In genomic region chr11:118081241-118081958, GRCh38 we compare ENCODE assay signal across 26 cellular contexts. TPM values are rescaled to one million over a fixed set of nuclear protein-coding genes. Genes with fewer than 3 reads are reported as not detected.
DNase-seq lines count a peak whose midpoint lies in the region; ATAC-seq, FAIRE-seq and TF ChIP-seq lines count a peak whose summit lies in the region.
"Had no signal": no experiment of that assay in that cellular context is flagged by ENCODE, and none has a peak within 500 bp of the region (broad histone marks: within the 10 kb centered on the region; RNA-seq: fewer than 3 reads in every experiment).

No MANE protein-coding gene starts in this region.

- H3K4me1 ChIP-seq in K562 (replicated peaks in 1 of 2; ENCODE audit: control insufficient read depth in 2 of 2, insufficient read depth in 2 of 2, low read length in 2 of 2) (peaks cover 8 to 17% of the 10 kb centered on the region in 2 experiments; a peak in 4 of 5 replicates), upper lobe of right lung (peaks cover 10% of the 10 kb centered on the region)
- H3K4me1 ChIP-seq: breast epithelium, pancreas, SJSA1 had no signal

- H3K79me2 ChIP-seq in K562 (ENCODE audit: control insufficient read depth, insufficient read depth, low read length) = no peaks in the 10 kb centered on the region

- TF ChIP-seq POLR2A in K562 (conservative IDR thresholded peaks at IDR 0.05) = no peak

- H3K27me3 ChIP-seq in K562 (ENCODE audit: control insufficient read depth in 2 of 2, insufficient read depth in 2 of 2, low read length in 2 of 2) (peaks cover 3 to 34% of the 10 kb centered on the region in 2 experiments; a peak in 3 of 5 replicates), upper lobe of right lung (peaks cover 4% of the 10 kb centered on the region)
- H3K27me3 ChIP-seq: breast epithelium, pancreas, SJSA1, tibial nerve had no signal

- FAIRE-seq in K562 (lab: Jason Lieb, UNC) = no peak
- no peak for FAIRE-seq in D721Med (lab: Jason Lieb, UNC)
- FAIRE-seq: GM12891, pancreas had no signal

- H3K36me3 ChIP-seq in K562 (ENCODE audit: control insufficient read depth, insufficient read depth, low read length) = no peaks in the 10 kb centered on the region
- no peaks in the 10 kb centered on the region for H3K36me3 ChIP-seq in upper lobe of right lung
- H3K36me3 ChIP-seq: breast epithelium, lower lobe of right lung, pancreas, SJSA1, tibial nerve had no signal

- no peak overlapping the region for H3K9ac ChIP-seq in K562 (ENCODE audit: insufficient read depth in 1 of 2, low read depth in 2 of 2, low read length in 2 of 2)

- CTCF ChIA-PET in K562 (lab: Yijun Ruan, JAX; ENCODE audit: low intra/inter-chr PET ratio) = no interaction called here

- H3K9me1 ChIP-seq in K562 (ENCODE audit: control insufficient read depth, insufficient read depth, low read length) = no peaks in the 10 kb centered on the region

- no peak for TF ChIP-seq CTCF in K562 (IDR thresholded peaks at IDR 0.05 in 2 of 3, conservative IDR thresholded peaks at IDR 0.05 in 1 of 3; ENCODE audit: insufficient read depth in 2 of 3, low read depth in 1 of 3, low read length in 3 of 3)
- TF ChIP-seq CTCF in upper lobe of right lung (IDR thresholded peaks at IDR 0.05) = no peak
- no peak for TF ChIP-seq CTCF in D721Med (IDR thresholded peaks at IDR 0.05; ENCODE audit: insufficient read depth, missing control alignments)

- H2AFZ ChIP-seq in K562 (ENCODE audit: low read depth, low read length) = no peak overlapping the region

- intact Hi-C loops in K562 (cut with micrococcal nuclease) (no loop called here), upper lobe of right lung (cut with DNase I) (no loop called here)

- no peaks in the 10 kb centered on the region for H4K20me1 ChIP-seq in K562 (replicated peaks; ENCODE audit: control insufficient read depth, insufficient read depth, low read length)

- H3K9me3 ChIP-seq in K562 (replicated peaks; ENCODE audit: control insufficient read depth, insufficient read depth, low read depth, low read length) = no peaks in the 10 kb centered on the region
- no peaks in the 10 kb centered on the region for H3K9me3 ChIP-seq in upper lobe of right lung
- H3K9me3 ChIP-seq: breast epithelium, lower lobe of right lung, pancreas, SJSA1 had no signal

- no peak for TF ChIP-seq RAD21 in K562 (CRISPR knock-in tag; conservative IDR thresholded peaks at IDR 0.05 in 1 of 2, IDR thresholded peaks at IDR 0.05 in 1 of 2)

- no peak overlapping the region for H3K4me2 ChIP-seq in K562 (ENCODE audit: insufficient read depth, low read length)

- BruUV-seq in K562 (replicated peaks; lab: Mats Ljungman, UMichigan) = no TSS peak

- no peak for TF ChIP-seq EP300 in K562 (IDR thresholded peaks at IDR 0.05; ENCODE audit: low read length)

- peak; percentile 9 for DNase-seq in NCI-H2171 treated with DMSO at 0.1 percent for 48 hours (lab: John Stamatoyannopoulos, UW)
- no peak for DNase-seq in NCI-H2171 (lab: John Stamatoyannopoulos, UW)
- DNase-seq in NOMO-1 treated with DMSO at 0.1 percent for 48 hours (lab: John Stamatoyannopoulos, UW; ENCODE audit: unreplicated experiment) = peak; percentile 24
- DNase-seq in K562 (ENCODE audit: extremely low read depth in 1 of 4, low spot score in 3 of 4) = no peak
- no peak for DNase-seq in upper lobe of right lung
- no peak for DNase-seq in activated CD4-positive, alpha-beta T cell treated with anti-CD3 and anti-CD28 coated beads, Interleukin-2, amount 50 U/mL, for 1 hour
- no peak for DNase-seq in D721Med (ENCODE audit: insufficient read length, low spot score)
- DNase-seq: 8988T; activated CD4-positive, CD25-positive, alpha-beta regulatory T cell treated with anti-CD3 and anti-CD28 coated beads, Interleukin-2, amount 50 U/mL, for 72 hours; HCEC 1CT; islet precursor cell; lower lobe of right lung; MM.1S; NCI-H1930; NCI-H526; pancreas; stimulated activated naive CD4-positive, alpha-beta T cell treated with Interleukin-2 at 50 U/mL for 16 hours; T-helper 2 cell had no signal

- POLR2A ChIA-PET in K562 (lab: Yijun Ruan, JAX) = interaction anchor here (0.8 to 2.0 kb wide), 3 partner anchors 10 to 272 kb away, joined by 4 to 8 read pairs (median 4); no protein-coding TSS in a partner anchor

- in situ Hi-C loops in K562 (cut with MboI) = no loop called here

- H3K4me3 ChIP-seq in K562 (no peak overlapping the region), upper lobe of right lung (no peak overlapping the region)
- H3K4me3 ChIP-seq: breast epithelium, lower lobe of right lung, pancreas, SJSA1, tibial nerve had no signal

- ATAC-seq in K562 (no peak), upper lobe of right lung (peak; percentile 42), GM19395 (IDR thresholded peaks at IDR 0.05; ENCODE audit: unreplicated experiment) (no peak)
- ATAC-seq: pancreas, sciatic nerve had no signal

- H3K27ac ChIP-seq in K562 (ENCODE audit: extremely low read depth, low read depth, low read length) (no peak overlapping the region), upper lobe of right lung (no peak overlapping the region)
- H3K27ac ChIP-seq: breast epithelium, lower lobe of right lung, pancreas, SJSA1, tibial nerve had no signal

- 46% methylated on average over 18 of the region's 18 CpGs for WGBS in K562 (ENCODE audit: insufficient coverage, low coverage, missing lambda C conversion rate)

TF ChIP-seq in K562, 482 proteins besides CTCF, POLR2A, EP300 and RAD21:
- TF ChIP-seq ZNF24 (IDR thresholded peaks at IDR 0.05) = peak; percentile 95
- TF ChIP-seq ZNF384 (IDR thresholded peaks at IDR 0.05; ENCODE audit: low read depth, low read length) = no peak

RNA-seq across cellular contexts. Expression of gene TMPRSS4, which starts 4.5 kb away (rescaled TPM):
- 35.2 and 37.9 TPM in 2 replicates for total RNA-seq in K562 (2011; cell fraction: chromatin; rRNA removed; ENCODE audit: low replicate concordance)
- total RNA-seq in K562 (2011; cell fraction: nucleolus; rRNA removed) = 17.8 and 21.7 TPM in 2 replicates
- 26.9 and 32.4 TPM in 2 replicates for total RNA-seq in K562 (2011; cell fraction: nucleoplasm; rRNA removed)
- total RNA-seq in K562 (2014; rRNA removed) (4.1 and 5.8 TPM in 2 replicates), K562 (2014; rRNA removed; fragmentation: Illumina TruSeq; extraction: Trizol) (4.0 and 6.3 TPM in 2 replicates), K562 (2015; rRNA removed; fragmentation: Illumina TruSeq; extraction: Trizol) (5.0 and 6.1 TPM in 2 replicates), K562 (2021) (6.6 and 7.4 TPM in 2 replicates), upper lobe of right lung (3.0 TPM)
- polyA plus RNA-seq in K562 (2011; rRNA removed) (4.0 and 10.0 TPM in 2 replicates), K562 (2014; fragmentation: Illumina TruSeq; extraction: Trizol) (6.4 and 7.5 TPM in 2 replicates), K562 (2014; fragmentation: Nextera tagmentation; extraction: Ambion mirVana) (1 to 10 TPM; 4.4 to 5.6 TPM), K562 (2014; rRNA removed) (6.2 and 11.5 TPM in 2 replicates)
- polyA plus RNA-seq in K562 (2011; cell fraction: cytosol; rRNA removed) = 2.2 and 9.8 TPM in 2 replicates
- polyA plus RNA-seq in K562 (2011; cell fraction: nucleus; rRNA removed) = 5.6 and 26.1 TPM in 2 replicates
- polyA plus RNA-seq in K562 (2012) = 6.6 and 19.9 TPM in 2 replicates
- 3.2 and 7.7 TPM in 2 replicates for polyA minus RNA-seq in K562 (2011; rRNA and poly(A)+ RNA removed)
- polyA minus RNA-seq in K562 (2011; cell fraction: cytosol; rRNA and poly(A)+ RNA removed) = 6.5 TPM in 1 of 2 replicates, not detected in the other
- polyA minus RNA-seq in K562 (2011; cell fraction: nucleus; rRNA and poly(A)+ RNA removed) = 2.0 and 7.1 TPM in 2 replicates
- total RNA-seq: activated T-helper 2 cell treated with anti-CD3 and anti-CD28 coated beads, Interferon-gamma antibody, Interleukin-2, Interleukin-4, amounts not matched to agents 10 μg/mL and 5 μg/mL and 100 μg/mL, durations not matched to agents 14 hours and 24 hours and 36 hours; sciatic nerve; SJSA1; tibial nerve had no signal
- polyA plus RNA-seq: BJ had no signal

RNA-seq across cellular contexts. Expression of gene SMIM35, which starts 5.4 kb away (rescaled TPM):
- not detected in 2 replicates for total RNA-seq in K562 (2011; cell fraction: chromatin; rRNA removed; ENCODE audit: low replicate concordance)
- total RNA-seq in K562 (2011; cell fraction: nucleolus; rRNA removed) = 0.13 and 0.17 TPM in 2 replicates
- total RNA-seq in K562 (2011; cell fraction: nucleoplasm; rRNA removed) = 0.31 TPM in 1 of 2 replicates, not detected in the other
- total RNA-seq in K562 (2014; rRNA removed) (not detected in 2 replicates), K562 (2014; rRNA removed; fragmentation: Illumina TruSeq; extraction: Trizol) (not detected in 2 replicates), K562 (2015; rRNA removed; fragmentation: Illumina TruSeq; extraction: Trizol) (not detected in 2 replicates), K562 (2021) (not detected in 2 replicates), upper lobe of right lung (not detected)
- polyA plus RNA-seq in K562 (2011; rRNA removed) (0.03 TPM in 1 of 2 replicates, not detected in the other), K562 (2014; fragmentation: Illumina TruSeq; extraction: Trizol) (not detected in 2 replicates), K562 (2014; fragmentation: Nextera tagmentation; extraction: Ambion mirVana) (under 1 TPM in 1 of 2 experiments, not detected in 1; 0.03 TPM), K562 (2014; rRNA removed) (not detected in 2 replicates)
- 0.01 and 0.03 TPM in 2 replicates for polyA plus RNA-seq in K562 (2011; cell fraction: cytosol; rRNA removed)
- polyA plus RNA-seq in K562 (2011; cell fraction: nucleus; rRNA removed) = 0.03 and 0.06 TPM in 2 replicates
- 0.10 TPM in 1 of 2 replicates, not detected in the other for polyA plus RNA-seq in K562 (2012)
- polyA minus RNA-seq in K562 (2011; rRNA and poly(A)+ RNA removed) = not detected in 2 replicates
- 0.36 TPM in 1 of 2 replicates, not detected in the other for polyA minus RNA-seq in K562 (2011; cell fraction: cytosol; rRNA and poly(A)+ RNA removed)
- 0.11 and 0.13 TPM in 2 replicates for polyA minus RNA-seq in K562 (2011; cell fraction: nucleus; rRNA and poly(A)+ RNA removed)
- total RNA-seq: breast epithelium, lower lobe of right lung, pancreas, sciatic nerve, SJSA1, tibial nerve had no signal
- polyA plus RNA-seq: BJ had no signal

Comparison
In these comparisons a context has a peak if more than half of its experiments do, and no peak if none do; other contexts are left out.
1. DNase-seq: peak in NCI-H2171 treated with DMSO at 0.1 percent for 48 hours (single experiment) and NOMO-1 treated with DMSO at 0.1 percent for 48 hours (single experiment); none in NCI-H2171 (single experiment), K562 (0 of 4), upper lobe of right lung (single experiment), activated CD4-positive, alpha-beta T cell treated with anti-CD3 and anti-CD28 coated beads, Interleukin-2, amount 50 U/mL, for 1 hour (single experiment) and D721Med (single experiment).